8 cellular contexts compared by ENCODE assay signal in genomic region chr19:39212377-39212742, GRCh38. TPM values are rescaled to one million over a fixed set of nuclear protein-coding genes. Genes with fewer than 3 reads are reported as not detected.
DNase-seq lines count a peak whose midpoint lies in the region; ATAC-seq and TF ChIP-seq lines count a peak whose summit lies in the region.

No MANE protein-coding gene starts in this region.

- BruUV-seq in A673 (replicated peaks; lab: Mats Ljungman, UMichigan) = no TSS peak

- POLR2A ChIA-PET in A673 (lab: Charles Lee; ENCODE audit: low non-redundant PET) = no interaction called here

- H3K4me1 ChIP-seq in A673 (ENCODE audit: insufficient read depth, low read length, poor library complexity, severe bottlenecking) (no peaks in the 10 kb centered on the region), spleen (no peaks in the 10 kb centered on the region), gastroesophageal sphincter (no peaks in the 10 kb centered on the region)

- ATAC-seq in gastroesophageal sphincter (no peak), GM18498 (IDR thresholded peaks at IDR 0.05; ENCODE audit: unreplicated experiment) (no peak)

- H3K36me3 Mint-ChIP-seq in HFFc6 (ENCODE audit: low read depth) = no peaks in the 10 kb centered on the region

- no peaks in the 10 kb centered on the region for H3K9me3 ChIP-seq in A673 (ENCODE audit: low read depth, low read length, poor library complexity, severe bottlenecking)
- H3K9me3 ChIP-seq in spleen = peaks cover 0 to 5% (median 0%) of the 10 kb centered on the region in 8 donors
- H3K9me3 ChIP-seq in gastroesophageal sphincter = peaks cover 0 to 24% (median 0%) of the 10 kb centered on the region in 3 donors

- WGBS in spleen, 5 donors = 19 to 32% (median 28%) methylated on average over 7 to 8 of the region's 8 CpGs
- WGBS in gastroesophageal sphincter (ENCODE audit: low coverage in 1 of 2), 2 donors = 20 to 27% methylated on average over 3 to 4 of the region's 8 CpGs

- no peak overlapping the region for H3K27ac ChIP-seq in A673 (ENCODE audit: low read depth, low read length, poor library complexity, severe bottlenecking)
- no peak overlapping the region for H3K27ac ChIP-seq in spleen
- no peak overlapping the region for H3K27ac ChIP-seq in gastroesophageal sphincter

- TF ChIP-seq POLR2A in spleen (IDR thresholded peaks at IDR 0.05) (no peak), gastroesophageal sphincter (IDR thresholded peaks at IDR 0.05) (no peak)

- H3K9me3 Mint-ChIP-seq in HFFc6 = peaks cover 8% of the 10 kb centered on the region

- H3K27me3 ChIP-seq in A673 (replicated peaks; ENCODE audit: insufficient read depth, low read depth, low read length, poor library complexity) (no peaks in the 10 kb centered on the region), spleen (replicated peaks in 1 of 7) (peaks cover 0 to 23% (median 0%) of the 10 kb centered on the region in 7 donors), gastroesophageal sphincter (peaks cover 59% of the 10 kb centered on the region)

- TF ChIP-seq CTCF in A673 (conservative IDR thresholded peaks at IDR 0.05; ENCODE audit: low read depth, low read length) (peak; percentile 58), HFFc6 (IDR thresholded peaks at IDR 0.05) (peak; percentile 58), spleen (IDR thresholded peaks at IDR 0.05 in 8 of 11, conservative IDR thresholded peaks at IDR 0.05 in 3 of 11) (peak in 9 of 11 experiments; percentile 19 to 65 (median 45)), gastroesophageal sphincter (IDR thresholded peaks at IDR 0.05) (peak in 1 of 4 experiments; percentile 30)

- DNase-seq in A673 (ENCODE audit: low spot score) (peak; percentile 48), HFFc6 (no peak), ecto neural progenitor cell (ENCODE audit: low spot score) (peak; percentile 68), spleen (peak; percentile 77), kidney tubule cell (ENCODE audit: low spot score) (no peak)
- peak in 3 of 4 experiments; percentile 17 to 30 (median 21) for DNase-seq in activated CD4-positive, CD25-positive, alpha-beta regulatory T cell (lab: John Stamatoyannopoulos, UW)

- intact Hi-C loops in A673 (cut with micrococcal nuclease; ENCODE audit: unreplicated experiment) = loop anchor here (1.0 kb wide), 1 partner anchor 116 kb away; no protein-coding TSS in a partner anchor
- intact Hi-C loops in spleen (cut with DNase I; ENCODE audit: low total_unique reads) = no loop called here

- H3K36me3 ChIP-seq in A673 (ENCODE audit: insufficient read depth, low read length, poor library complexity, severe bottlenecking) = no peaks in the 10 kb centered on the region
- H3K36me3 ChIP-seq in spleen = no peaks in the 10 kb centered on the region
- no peaks in the 10 kb centered on the region for H3K36me3 ChIP-seq in gastroesophageal sphincter

- H3K27ac Mint-ChIP-seq in HFFc6 = no peak overlapping the region

- TF ChIP-seq EP300 in gastroesophageal sphincter (IDR thresholded peaks at IDR 0.05) = no peak

- H3K4me3 Mint-ChIP-seq in HFFc6 = no peak overlapping the region

- peaks cover 34% of the 10 kb centered on the region for H3K27me3 Mint-ChIP-seq in HFFc6 (ENCODE audit: insufficient read depth)

- H3K4me3 ChIP-seq in A673 (ENCODE audit: low read depth, low read length, poor library complexity, severe bottlenecking) (no peak overlapping the region), spleen (no peak overlapping the region), gastroesophageal sphincter (no peak overlapping the region)

- CTCF ChIA-PET in A673 (lab: Charles Lee) = interaction anchor here (1.8 kb wide), 1 partner anchor 115 kb away, joined by 5 read pairs; no protein-coding TSS in a partner anchor

- H3K4me1 Mint-ChIP-seq in HFFc6 (ENCODE audit: low read depth) = no peaks in the 10 kb centered on the region

RNA-seq across cellular contexts. Expression of gene SYCN, which starts 8.3 kb away (rescaled TPM):
- not detected in 2 replicates for total RNA-seq in A673 (2021)
- not detected for total RNA-seq in HFFc6 (2021; fragmentation: NEBNext Ultra II Directional; extraction: Animal tissue kit (Norgen Biotek cat#: 25700))
- not detected for total RNA-seq in spleen
- not detected for polyA plus RNA-seq in spleen
- not detected for total RNA-seq in gastroesophageal sphincter

RNA-seq across cellular contexts. Expression of gene NCCRP1, which starts 15.6 kb away (rescaled TPM):
- not detected in 2 replicates for total RNA-seq in A673 (2021)
- not detected for total RNA-seq in HFFc6 (2021; fragmentation: NEBNext Ultra II Directional; extraction: Animal tissue kit (Norgen Biotek cat#: 25700))
- under 1 TPM in 2 of 7 donors, not detected in 5; 0.13 to 0.28 TPM for total RNA-seq in spleen
- polyA plus RNA-seq in spleen = 1 to 10 TPM in 1 of 3 donors, under 1 TPM in 2; 0.12 to 1.7 (median 0.19) TPM
- 10 to 100 TPM in 1 of 4 donors, 1 to 10 TPM in 1, under 1 TPM in 2; 0.13 to 13.7 (median 2.3) TPM for total RNA-seq in gastroesophageal sphincter

RNA-seq across cellular contexts. Expression of gene IFNL3, which starts 32.4 kb away (rescaled TPM):
- total RNA-seq in A673 (2021) (not detected in 2 replicates), spleen (not detected), gastroesophageal sphincter (not detected)
- not detected for total RNA-seq in HFFc6 (2021; fragmentation: NEBNext Ultra II Directional; extraction: Animal tissue kit (Norgen Biotek cat#: 25700))
- polyA plus RNA-seq in spleen = not detected

RNA-seq across cellular contexts. Expression of gene IFNL4, which starts 36.3 kb away (rescaled TPM):
- total RNA-seq in A673 (2021) (not detected in 2 replicates), spleen (not detected), gastroesophageal sphincter (not detected)
- total RNA-seq in HFFc6 (2021; fragmentation: NEBNext Ultra II Directional; extraction: Animal tissue kit (Norgen Biotek cat#: 25700)) = not detected
- not detected for polyA plus RNA-seq in spleen

RNA-seq across cellular contexts. Expression of gene IFNL2, which starts 55.8 kb away (rescaled TPM):
- total RNA-seq in A673 (2021) = not detected in 2 replicates
- not detected for total RNA-seq in HFFc6 (2021; fragmentation: NEBNext Ultra II Directional; extraction: Animal tissue kit (Norgen Biotek cat#: 25700))
- total RNA-seq in spleen = not detected
- polyA plus RNA-seq in spleen = not detected
- not detected for total RNA-seq in gastroesophageal sphincter

Comparison
In these comparisons a context has a peak if more than half of its experiments do, and no peak if none do; other contexts are left out.
1. DNase-seq: peak in A673 (single experiment), activated CD4-positive, CD25-positive, alpha-beta regulatory T cell (3 of 4), ecto neural progenitor cell (single experiment) and spleen (single experiment); none in HFFc6 (single experiment) and kidney tubule cell (single experiment).